13 cellular contexts compared by ENCODE assay signal in the genomic region with DNA sequence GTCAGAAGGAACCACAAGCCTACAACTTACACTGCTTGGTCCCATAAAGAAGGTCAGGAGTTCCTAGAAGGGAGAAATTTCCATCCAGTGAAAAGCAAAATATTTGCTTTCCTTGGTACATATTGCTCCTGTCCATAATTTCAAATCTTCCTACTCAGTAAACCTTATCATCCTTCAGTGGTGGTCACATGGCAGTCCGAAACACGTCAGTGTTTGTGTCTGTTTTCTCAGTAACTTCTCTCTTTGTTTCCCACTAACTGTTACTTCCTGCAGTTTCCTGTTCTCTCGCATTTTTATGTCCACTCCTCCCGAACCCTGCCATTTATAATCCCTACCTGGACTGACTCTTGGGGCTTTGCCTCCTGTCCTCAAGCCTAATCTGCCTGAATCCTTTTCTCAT.
DNase-seq lines count a peak whose midpoint lies in the region; ATAC-seq and TF ChIP-seq lines count a peak whose summit lies in the region.
"Had no signal": no experiment of that assay in that cellular context is flagged by ENCODE, and none has a peak within 500 bp of the region (broad histone marks: within the 10 kb centered on the region; RNA-seq: fewer than 3 reads in every experiment).

No MANE protein-coding gene starts in this region.

- H3K4me3 ChIP-seq in thoracic aorta, result peak overlapping the region; percentile 27

- peaks cover 18 to 31% of the 10 kb centered on the region in 2 donors for H3K4me1 ChIP-seq in thoracic aorta (ENCODE audit: control insufficient read depth in 1 of 2, low read depth in 2 of 2)

- no peaks in the 10 kb centered on the region for H3K27me3 ChIP-seq in thoracic aorta (replicated peaks; ENCODE audit: insufficient read depth)

- DNase-seq in activated CD4-positive, alpha-beta T cell treated with anti-CD3 and anti-CD28 coated beads, Interleukin-2, amount 10 ng/mL, durations not matched to agents 7 days and 5 days, result no peak
- DNase-seq in activated CD4-positive, alpha-beta T cell treated with anti-CD3 and anti-CD28 coated beads for 48 hours, result no peak
- DNase-seq in iris pigment epithelial cell (ENCODE audit: low read depth) (peak; percentile 47), thoracic aorta (ENCODE audit: low spot score) (no peak), HuH-7.5 (ENCODE audit: low spot score) (no peak)
- DNase-seq in activated T-cell treated with anti-CD3 and anti-CD28 coated beads, Interleukin-2, amount 50 U/mL, for 72 hours, result no peak
- DNase-seq in stimulated activated CD4-positive, alpha-beta T cell treated with anti-CD3 and anti-CD28 coated beads, Interleukin-1b, Interleukin-23, amount 100 ng/mL, for 48 hours, result no peak
- DNase-seq: left colon; NCI-H2107; stimulated activated CD4-positive, alpha-beta T cell treated with anti-CD3 and anti-CD28 coated beads, Interleukin-4, amount 100 ng/mL, for 1 hour; WERI-Rb-1 had no signal

- TF ChIP-seq CTCF in thoracic aorta (IDR thresholded peaks at IDR 0.05), result no peak

- no peak for ATAC-seq in thoracic aorta (ENCODE audit: insufficient number of reproducible peaks, low FRiP score, low read depth)
- no peak for ATAC-seq in activated T-cell treated with anti-CD3 and anti-CD28 coated beads, Interleukin-2, amount 50 U/mL, for 72 hours (replicated peaks in 1 of 2)
- ATAC-seq: left colon had no signal

- H3K9me3 Mint-ChIP-seq in activated CD4-positive, alpha-beta T cell treated with anti-CD3 and anti-CD28 coated beads, Interleukin-2, amount 10 ng/mL, durations not matched to agents 7 days and 5 days, result no peaks in the 10 kb centered on the region
- H3K9me3 Mint-ChIP-seq in activated T-cell treated with anti-CD3 and anti-CD28 coated beads, Interleukin-2, amount 50 U/mL, for 72 hours, result peaks cover 0 to 4% of the 10 kb centered on the region in 2 donors

- peak overlapping the region; percentile 47 for H3K27ac Mint-ChIP-seq in activated CD4-positive, alpha-beta T cell treated with anti-CD3 and anti-CD28 coated beads, Interleukin-2, amount 10 ng/mL, durations not matched to agents 7 days and 5 days
- no peak overlapping the region for H3K27ac Mint-ChIP-seq in activated T-cell treated with anti-CD3 and anti-CD28 coated beads, Interleukin-2, amount 50 U/mL, for 72 hours

- H3K4me3 Mint-ChIP-seq in activated CD4-positive, alpha-beta T cell treated with anti-CD3 and anti-CD28 coated beads, Interleukin-2, amount 10 ng/mL, durations not matched to agents 7 days and 5 days, result no peak overlapping the region
- H3K4me3 Mint-ChIP-seq in activated T-cell treated with anti-CD3 and anti-CD28 coated beads, Interleukin-2, amount 50 U/mL, for 72 hours, result peak overlapping the region in 1 of 2 donors; percentile 3

- no peaks in the 10 kb centered on the region for H3K9me3 ChIP-seq in thoracic aorta

- POLR2A ChIA-PET in activated CD4-positive, alpha-beta T cell treated with anti-CD3 and anti-CD28 coated beads, Interleukin-2, amount 10 ng/mL, durations not matched to agents 7 days and 5 days (lab: Charles Lee), result no interaction called here

- H3K27ac ChIP-seq in angular gyrus (ENCODE audit: low read depth, low read length), result peak overlapping the region; percentile 14
- peak overlapping the region; percentile 36 to 58 for H3K27ac ChIP-seq in thoracic aorta
- H3K27ac ChIP-seq: KMS-11, WERI-Rb-1 had no signal

- CTCF ChIA-PET in activated CD4-positive, alpha-beta T cell treated with anti-CD3 and anti-CD28 coated beads, Interleukin-2, amount 10 ng/mL, durations not matched to agents 7 days and 5 days (lab: Charles Lee), result no interaction called here

- no peaks in the 10 kb centered on the region for H3K36me3 ChIP-seq in thoracic aorta

- peaks cover 2% of the 10 kb centered on the region for H3K36me3 Mint-ChIP-seq in activated CD4-positive, alpha-beta T cell treated with anti-CD3 and anti-CD28 coated beads, Interleukin-2, amount 10 ng/mL, durations not matched to agents 7 days and 5 days (ENCODE audit: low read depth)
- peaks cover 0 to 2% of the 10 kb centered on the region in 2 donors for H3K36me3 Mint-ChIP-seq in activated T-cell treated with anti-CD3 and anti-CD28 coated beads, Interleukin-2, amount 50 U/mL, for 72 hours (ENCODE audit: insufficient read depth in 2 of 2)

- H3K27me3 Mint-ChIP-seq in activated CD4-positive, alpha-beta T cell treated with anti-CD3 and anti-CD28 coated beads, Interleukin-2, amount 10 ng/mL, durations not matched to agents 7 days and 5 days, result no peaks in the 10 kb centered on the region
- H3K27me3 Mint-ChIP-seq in activated T-cell treated with anti-CD3 and anti-CD28 coated beads, Interleukin-2, amount 50 U/mL, for 72 hours (ENCODE audit: low read depth), result no peaks in the 10 kb centered on the region

- peaks cover 48% of the 10 kb centered on the region for H3K4me1 Mint-ChIP-seq in activated CD4-positive, alpha-beta T cell treated with anti-CD3 and anti-CD28 coated beads, Interleukin-2, amount 10 ng/mL, durations not matched to agents 7 days and 5 days
- peaks cover 28% of the 10 kb centered on the region for H3K4me1 Mint-ChIP-seq in activated T-cell treated with anti-CD3 and anti-CD28 coated beads, Interleukin-2, amount 50 U/mL, for 72 hours (ENCODE audit: low read depth)
